7 cellular contexts compared by ENCODE assay signal in the genomic region with DNA sequence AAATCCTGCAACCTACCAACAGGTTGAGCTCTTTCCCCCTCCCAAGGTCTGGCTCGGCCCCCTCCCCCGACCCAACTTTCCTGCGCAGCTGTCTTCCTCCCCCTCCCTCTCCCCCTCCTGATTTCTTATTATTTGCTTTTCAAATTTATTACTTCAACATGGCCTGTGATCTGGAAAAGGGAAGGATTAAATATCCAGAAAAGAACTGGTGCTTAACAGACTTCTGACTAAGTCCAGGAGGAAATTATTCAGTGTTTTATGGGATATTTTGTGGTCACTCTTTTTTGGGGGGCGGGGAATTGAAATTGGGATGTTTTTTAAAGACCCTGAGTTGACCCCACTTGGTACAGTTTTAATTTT. TPM values are rescaled to one million over a fixed set of nuclear protein-coding genes. Genes with fewer than 3 reads are reported as not detected.
DNase-seq lines count a peak whose midpoint lies in the region; ATAC-seq and TF ChIP-seq lines count a peak whose summit lies in the region.

No MANE protein-coding gene starts in this region.

- peak overlapping the region; percentile 94 for H3K4me2 ChIP-seq in HCT116 (ENCODE audit: low read length)

- H3K27ac ChIP-seq in HCT116 (ENCODE audit: low read depth, low read length): peak overlapping the region; percentile 9; the same call in 1 of the 2 replicates
- no peak overlapping the region for H3K27ac ChIP-seq in SJSA1
- peak overlapping the region; percentile 93 to 98 (median 96) for H3K27ac ChIP-seq in sigmoid colon

- peaks cover 3% of the 10 kb centered on the region; the same call in 1 of the 2 replicates for H3K79me2 ChIP-seq in HCT116 (ENCODE audit: insufficient read depth, low read length)

- no peak for TF ChIP-seq EP300 in sigmoid colon (IDR thresholded peaks at IDR 0.05)

- H3K4me1 ChIP-seq in HCT116 (ENCODE audit: control insufficient read depth in 1 of 2, insufficient read depth in 2 of 2, low read length in 2 of 2) (peaks cover 12 to 23% of the 10 kb centered on the region in 2 experiments; a peak in 3 of 4 replicates), SJSA1 (replicated peaks) (peaks cover 19% of the 10 kb centered on the region), sigmoid colon (peaks cover 0 to 30% (median 11%) of the 10 kb centered on the region in 4 donors)

- H3K9ac ChIP-seq in HCT116 (ENCODE audit: low read length): peak overlapping the region; percentile 68

- intact Hi-C loops in HCT116 (cut with micrococcal nuclease): loop anchor here (2.0 to 5.0 kb wide), 4 partner anchors 67 to 341 kb away; no protein-coding TSS in a partner anchor
- intact Hi-C loops in sigmoid colon (cut with DNase I): loop anchor here (2.0 to 5.0 kb wide), 5 partner anchors 38 to 152 kb away; no protein-coding TSS in a partner anchor

- peak overlapping the region; percentile 98 for H2AFZ ChIP-seq in HCT116 (ENCODE audit: low read depth, low read length, poor library complexity, severe bottlenecking)

- DNase-seq in HCT116 (ENCODE audit: low read depth, low spot score): no peak
- DNase-seq in SJSA1 (ENCODE audit: low read depth in 1 of 2, low spot score in 2 of 2): no peak
- no peak for DNase-seq in fibroblast of the aortic adventitia (ENCODE audit: low read depth)
- DNase-seq in sigmoid colon: no peak
- DNase-seq in midbrain (lab: John Stamatoyannopoulos, UW): no peak
- DNase-seq in T1000 (lab: John Stamatoyannopoulos, UW): no peak

- POLR2A ChIA-PET in HCT116 (lab: Charles Lee): interaction anchor here (0.6 to 0.7 kb wide), 3 partner anchors 32 to 1069 kb away, joined by 3 to 5 read pairs (median 4); no protein-coding TSS in a partner anchor

- H3K36me3 ChIP-seq in HCT116 (ENCODE audit: control insufficient read depth in 1 of 2, insufficient read depth in 2 of 2, low read length in 2 of 2) (no peaks in the 10 kb centered on the region), SJSA1 (peaks cover 16% of the 10 kb centered on the region), sigmoid colon (no peaks in the 10 kb centered on the region)

- TF ChIP-seq POLR2A in HCT116 (IDR thresholded peaks at IDR 0.05; ENCODE audit: borderline replicate concordance, extremely low read depth, insufficient read depth, insufficient read length) (no peak), sigmoid colon (IDR thresholded peaks at IDR 0.05) (no peak)

- no peaks in the 10 kb centered on the region for H3K9me2 ChIP-seq in HCT116 (ENCODE audit: insufficient read depth)

- WGBS in sigmoid colon, 2 donors: 4 to 11% methylated on average over 4 of the region's 4 CpGs

- BruUV-seq in HCT116 (replicated peaks; lab: Mats Ljungman, UMichigan): no TSS peak

- TF ChIP-seq CTCF in HCT116 (IDR thresholded peaks at IDR 0.05 in 2 of 3, conservative IDR thresholded peaks at IDR 0.05 in 1 of 3; ENCODE audit: borderline replicate concordance in 1 of 3, insufficient read depth in 1 of 3, low read depth in 2 of 3, low read length in 2 of 3) (no peak), fibroblast of the aortic adventitia (IDR thresholded peaks at IDR 0.05; ENCODE audit: insufficient read depth, low read length) (no peak), sigmoid colon (IDR thresholded peaks at IDR 0.05) (no peak)

- H4K20me1 ChIP-seq in HCT116 (ENCODE audit: insufficient read depth): no peaks in the 10 kb centered on the region

- ATAC-seq in HCT116 (no peak), HG03108 (IDR thresholded peaks at IDR 0.05; ENCODE audit: unreplicated experiment) (no peak)

- H3K9me3 ChIP-seq in HCT116 (ENCODE audit: control insufficient read depth in 1 of 2, insufficient read depth in 1 of 2, low read depth in 1 of 2, low read length in 2 of 2) (no peaks in the 10 kb centered on the region), SJSA1 (replicated peaks) (no peaks in the 10 kb centered on the region), sigmoid colon (no peaks in the 10 kb centered on the region)

- H3K27me3 ChIP-seq in HCT116 (ENCODE audit: insufficient read depth, low read length) (no peaks in the 10 kb centered on the region), SJSA1 (replicated peaks) (no peaks in the 10 kb centered on the region), sigmoid colon (no peaks in the 10 kb centered on the region)

- CTCF ChIA-PET in HCT116 (lab: Charles Lee): interaction anchor here (0.6 to 1.2 kb wide), 4 partner anchors 70 to 913 kb away, joined by 3 to 4 read pairs (median 3); a partner anchor contains a TSS

- H3K4me3 ChIP-seq in HCT116 (replicated peaks in 1 of 2; ENCODE audit: low read depth in 1 of 2, low read length in 2 of 2) (peak overlapping the region; percentile 64 to 75), SJSA1 (peak overlapping the region; percentile 74), fibroblast of the aortic adventitia (ENCODE audit: low read depth, low read length) (peak overlapping the region; percentile 92), sigmoid colon (peak overlapping the region; percentile 67 to 75 (median 68))

- RAD21 ChIA-PET in HCT116 (lab: Charles Lee; ENCODE audit: low non-redundant PET in 1 of 2, low total read pairs in 2 of 2, uncharacterized antibody in 2 of 2, unreplicated experiment in 2 of 2): no interaction called here

- no peak for TF ChIP-seq RAD21 in HCT116 (IDR thresholded peaks at IDR 0.05; ENCODE audit: low read depth)

TF ChIP-seq in HCT116, 20 proteins besides CTCF, POLR2A, EP300 and RAD21:
- TF ChIP-seq SIN3A (IDR thresholded peaks at IDR 0.05; ENCODE audit: low read depth) (no peak), FOSL1 (IDR thresholded peaks at IDR 0.05; ENCODE audit: low read depth) (no peak), SP1 (IDR thresholded peaks at IDR 0.05; ENCODE audit: low read depth) (no peak)

RNA-seq across cellular contexts. Expression of a gene that starts 2.5 kb away (rescaled TPM):
- total RNA-seq in HCT116 (2021; ENCODE audit: unreplicated experiment) (4.7 TPM), fibroblast of the aortic adventitia (ENCODE audit: low replicate concordance) (51.0 and 87.9 TPM in 2 replicates), sigmoid colon (100 to 1,000 TPM in 1 of 4 donors, 10 to 100 TPM in 3; 29.6 to 109 (median 61.1) TPM)
- 0.59 and 0.91 TPM in 2 replicates for polyA plus RNA-seq in HCT116 (2012)
- 15.5 and 34.0 TPM in 2 replicates for total RNA-seq in SJSA1 (2014; rRNA removed; shearing (Covaris generic))
- 10 to 100 TPM in 1 of 3 donors, 1 to 10 TPM in 2; 2.3 to 13.6 (median 3.0) TPM for polyA plus RNA-seq in sigmoid colon
